Comparison of ENCODE assay signal across 14 cellular contexts in the genomic region with DNA sequence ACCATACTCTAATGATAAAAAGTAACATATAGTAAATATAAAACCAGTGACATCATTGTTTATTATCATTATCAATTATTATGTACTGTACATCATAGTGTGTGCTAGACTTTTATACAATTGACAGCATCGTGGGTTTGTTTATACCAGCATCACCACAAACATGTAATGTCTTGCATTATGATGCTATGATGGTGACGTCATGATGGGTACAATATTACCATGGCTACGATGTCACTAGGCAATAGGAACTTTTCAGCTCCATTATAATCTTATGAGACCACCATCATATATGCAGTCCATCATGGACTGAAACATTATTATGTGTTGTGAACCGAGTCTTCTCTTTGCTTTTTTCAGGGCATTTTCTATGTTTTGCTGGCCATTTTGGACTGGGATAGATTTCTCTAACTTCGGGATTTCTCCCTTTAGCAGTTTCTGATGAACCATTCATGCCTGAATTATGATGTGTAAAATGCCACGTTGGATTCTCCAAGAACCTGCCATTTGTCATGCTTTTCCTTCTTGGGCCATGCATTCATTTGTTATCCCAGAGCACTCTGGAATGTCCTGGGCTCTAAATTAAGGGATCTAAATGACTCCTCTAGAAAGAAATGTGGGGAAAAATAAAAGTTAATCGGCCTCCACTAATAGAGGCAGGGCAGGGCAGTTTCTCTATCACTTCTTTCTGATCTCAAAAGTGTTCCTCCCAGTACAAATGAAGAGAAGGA.
DNase-seq lines count a peak whose midpoint lies in the region; ATAC-seq and TF ChIP-seq lines count a peak whose summit lies in the region.
"Had no signal": no experiment of that assay in that cellular context is flagged by ENCODE, and none has a peak within 500 bp of the region (broad histone marks: within the 10 kb centered on the region; RNA-seq: fewer than 3 reads in every experiment).

No MANE protein-coding gene starts in this region.

- H3K79me1 ChIP-seq in IMR-90 (ENCODE audit: low read depth in 1 of 2, low read length in 2 of 2) = no peaks in the 10 kb centered on the region

- H3K9me3 ChIP-seq in IMR-90 (ENCODE audit: control insufficient read depth, insufficient read depth, low read length) = no peaks in the 10 kb centered on the region
- H3K9me3 ChIP-seq in gastroesophageal sphincter = no peaks in the 10 kb centered on the region
- H3K9me3 ChIP-seq in subcutaneous abdominal adipose tissue (ENCODE audit: control insufficient read depth in 5 of 5, low read length in 5 of 5) = no peaks in the 10 kb centered on the region
- H3K9me3 ChIP-seq: BLaER1 had no signal

- no TSS peak for BruUV-seq in IMR-90 (replicated peaks; lab: Mats Ljungman, UMichigan)

- DNase-seq in GM03348 (ENCODE audit: low spot score) (peak; percentile 13), IMR-90 (peak; percentile 35), 8988T (no peak)
- DNase-seq: CD8-positive, alpha-beta memory T cell; NCI-H146; NCI-H2227 treated with DMSO at 0.1 percent for 48 hours; NCI-H526 treated with DMSO at 0.1 percent for 48 hours; PC-3 had no signal

- POLR2A ChIA-PET in IMR-90 (lab: Charles Lee; ENCODE audit: unreplicated experiment) = no interaction called here

- ATAC-seq in IMR-90 (ENCODE audit: low read depth) (no peak), gastroesophageal sphincter (no peak), GM18868 (IDR thresholded peaks at IDR 0.05; ENCODE audit: unreplicated experiment) (no peak), GM19463 (IDR thresholded peaks at IDR 0.05; ENCODE audit: unreplicated experiment) (no peak)
- ATAC-seq: HCT116, PC-3 had no signal

- TF ChIP-seq POLR2A in IMR-90 (IDR thresholded peaks at IDR 0.05; ENCODE audit: low read depth, low read length) (no peak), gastroesophageal sphincter (IDR thresholded peaks at IDR 0.05) (no peak)

- no peak overlapping the region for H2BK15ac ChIP-seq in IMR-90 (ENCODE audit: low read depth, low read length)

- H4K20me1 ChIP-seq in IMR-90 (ENCODE audit: insufficient read depth, low read length) = no peaks in the 10 kb centered on the region
- H4K20me1 ChIP-seq: BLaER1 had no signal

- H3K18ac ChIP-seq in IMR-90 (ENCODE audit: low read depth, low read length) = peak overlapping the region; percentile 91; the same call in 1 of the 2 replicates

- no peak overlapping the region for H3K4me2 ChIP-seq in IMR-90 (ENCODE audit: low read depth, low read length)
- H3K4me2 ChIP-seq: BLaER1 had no signal

- no peak overlapping the region for H3K4me3 ChIP-seq in IMR-90 (ENCODE audit: insufficient read depth, low read depth, low read length)
- no peak overlapping the region for H3K4me3 ChIP-seq in gastroesophageal sphincter
- no peak overlapping the region for H3K4me3 ChIP-seq in subcutaneous abdominal adipose tissue (ENCODE audit: low read depth in 1 of 5, low read length in 5 of 5)
- H3K4me3 ChIP-seq: BLaER1 had no signal

- TF ChIP-seq EP300 in gastroesophageal sphincter (IDR thresholded peaks at IDR 0.05) = no peak

- no peak overlapping the region for H3K9ac ChIP-seq in IMR-90 (ENCODE audit: low read depth, low read length)
- peak overlapping the region in 1 of 5 donors; percentile 36 for H3K9ac ChIP-seq in subcutaneous abdominal adipose tissue (ENCODE audit: low read length in 5 of 5)
- H3K9ac ChIP-seq: BLaER1 had no signal

- no peak overlapping the region for H2AFZ ChIP-seq in IMR-90 (replicated peaks; ENCODE audit: low read length, poor library complexity)

- peak overlapping the region; percentile 48; the same call in 1 of the 2 replicates for H4K5ac ChIP-seq in IMR-90 (ENCODE audit: low read depth, low read length)

- peak overlapping the region; percentile 64; the same call in 1 of the 2 replicates for H2BK20ac ChIP-seq in IMR-90 (ENCODE audit: low read depth, low read length)

- TF ChIP-seq RAD21 in IMR-90 (IDR thresholded peaks at IDR 0.05; ENCODE audit: low read length) = no peak

- H2BK120ac ChIP-seq in IMR-90 (ENCODE audit: low read depth, low read length) = peak overlapping the region; percentile 38

- H3K4ac ChIP-seq in IMR-90 (ENCODE audit: low read depth, low read length) = peak overlapping the region; percentile 2; the same call in 1 of the 2 replicates

- H3K27ac ChIP-seq in IMR-90 (ENCODE audit: insufficient read depth, low read length) (no peak overlapping the region), gastroesophageal sphincter (peak overlapping the region; percentile 47 to 76 (median 65)), subcutaneous abdominal adipose tissue (ENCODE audit: low read depth, low read length) (peak overlapping the region; percentile 93)
- H3K27ac ChIP-seq: BLaER1 had no signal

- no peak overlapping the region for H4K91ac ChIP-seq in IMR-90 (ENCODE audit: insufficient read depth, low read depth, low read length)

- no peaks in the 10 kb centered on the region for H3K27me3 ChIP-seq in IMR-90 (ENCODE audit: control insufficient read depth, insufficient read depth, low read length)
- no peaks in the 10 kb centered on the region for H3K27me3 ChIP-seq in gastroesophageal sphincter
- H3K27me3 ChIP-seq in subcutaneous abdominal adipose tissue (ENCODE audit: control insufficient read depth in 5 of 5, insufficient read depth in 4 of 5, low read length in 5 of 5) = no peaks in the 10 kb centered on the region
- H3K27me3 ChIP-seq: BLaER1 had no signal

- no peak overlapping the region for H3K23ac ChIP-seq in IMR-90 (ENCODE audit: low read depth, low read length)

- H3K9me1 ChIP-seq in IMR-90 (ENCODE audit: insufficient read depth, low read length) = peaks cover 8% of the 10 kb centered on the region

- no peak overlapping the region for H3K56ac ChIP-seq in IMR-90 (ENCODE audit: extremely low read depth, insufficient read depth, low read length)

- no peak overlapping the region; the same call in 1 of the 2 replicates for H3K14ac ChIP-seq in IMR-90 (replicated peaks; ENCODE audit: low read depth, low read length)

- CTCF ChIA-PET in IMR-90 (lab: Yijun Ruan, JAX) = no interaction called here

- in situ Hi-C loops in IMR-90 (cut with MboI; ENCODE audit: low sequenced_read_pairs) = no loop called here

- H2BK5ac ChIP-seq in IMR-90 (ENCODE audit: low read depth, low read length, poor library complexity, severe bottlenecking) = peak overlapping the region; percentile 56

- dilution Hi-C loops in IMR-90 (cut with HindIII; ENCODE audit: low sequenced_read_pairs, unreplicated experiment) = no loop called here

- no peaks in the 10 kb centered on the region for H3K36me3 ChIP-seq in IMR-90 (ENCODE audit: control insufficient read depth, insufficient read depth, low read length)
- no peaks in the 10 kb centered on the region for H3K36me3 ChIP-seq in gastroesophageal sphincter
- H3K36me3 ChIP-seq in subcutaneous abdominal adipose tissue (ENCODE audit: control insufficient read depth in 5 of 5, insufficient read depth in 5 of 5, low read length in 5 of 5) = no peaks in the 10 kb centered on the region
- H3K36me3 ChIP-seq: BLaER1 had no signal

- no peak for TF ChIP-seq CTCF in IMR-90 (conservative IDR thresholded peaks at IDR 0.05; ENCODE audit: low read depth, low read length)
- no peak for TF ChIP-seq CTCF in gastroesophageal sphincter (IDR thresholded peaks at IDR 0.05)

- H2AK9ac ChIP-seq in IMR-90 (replicated peaks; ENCODE audit: low read depth, low read length, poor library complexity) = no peak overlapping the region

- no peak overlapping the region for H2AK5ac ChIP-seq in IMR-90 (ENCODE audit: low read depth, low read length)

- no CpG with 5 or more reads among the region's 7 CpGs for WGBS in IMR-90 (ENCODE audit: extremely low coverage in 2 of 2, insufficient read length in 1 of 2), 2 experiments
- 63 to 76% methylated on average over 4 to 7 of the region's 7 CpGs for WGBS in gastroesophageal sphincter (ENCODE audit: low coverage in 1 of 2), 2 donors

- peak overlapping the region in 1 of 2 experiments; percentile 58; a peak in 3 of 4 replicates for H4K8ac ChIP-seq in IMR-90 (ENCODE audit: low read depth in 2 of 2, low read length in 2 of 2)

- intact Hi-C loops in IMR-90 (cut with micrococcal nuclease) = no loop called here

- H3K4me1 ChIP-seq in IMR-90 (ENCODE audit: control insufficient read depth, insufficient read depth, low read length) = peaks cover 7% of the 10 kb centered on the region
- peaks cover 0 to 37% (median 0%) of the 10 kb centered on the region in 3 donors for H3K4me1 ChIP-seq in gastroesophageal sphincter
- H3K4me1 ChIP-seq in subcutaneous abdominal adipose tissue (ENCODE audit: control insufficient read depth in 5 of 5, insufficient read depth in 5 of 5, low read length in 5 of 5) = peaks cover 3 to 33% (median 13%) of the 10 kb centered on the region in 5 donors
- H3K4me1 ChIP-seq: BLaER1 had no signal

TF ChIP-seq in IMR-90, 13 proteins besides CTCF, POLR2A, EP300 and RAD21 (continues in another document):
- TF ChIP-seq BHLHE40 (IDR thresholded peaks at IDR 0.05; ENCODE audit: low read depth, low read length) = no peak
- TF ChIP-seq MAFK (IDR thresholded peaks at IDR 0.05; ENCODE audit: low read depth, low read length) = no peak
- TF ChIP-seq RFX5 (IDR thresholded peaks at IDR 0.05; ENCODE audit: low read depth, low read length) = no peak
- TF ChIP-seq NFE2L2 (IDR thresholded peaks at IDR 0.05; ENCODE audit: low read depth, low read length) = no peak
- TF ChIP-seq MXI1 (IDR thresholded peaks at IDR 0.05; ENCODE audit: borderline replicate concordance, low read depth, low read length) = no peak
- TF ChIP-seq, protein P1, sequence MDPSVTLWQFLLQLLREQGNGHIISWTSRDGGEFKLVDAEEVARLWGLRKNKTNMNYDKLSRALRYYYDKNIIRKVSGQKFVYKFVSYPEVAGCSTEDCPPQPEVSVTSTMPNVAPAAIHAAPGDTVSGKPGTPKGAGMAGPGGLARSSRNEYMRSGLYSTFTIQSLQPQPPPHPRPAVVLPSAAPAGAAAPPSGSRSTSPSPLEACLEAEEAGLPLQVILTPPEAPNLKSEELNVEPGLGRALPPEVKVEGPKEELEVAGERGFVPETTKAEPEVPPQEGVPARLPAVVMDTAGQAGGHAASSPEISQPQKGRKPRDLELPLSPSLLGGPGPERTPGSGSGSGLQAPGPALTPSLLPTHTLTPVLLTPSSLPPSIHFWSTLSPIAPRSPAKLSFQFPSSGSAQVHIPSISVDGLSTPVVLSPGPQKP (IDR thresholded peaks at IDR 0.05; ENCODE audit: borderline replicate concordance, low read depth, low read length) = no peak
- TF ChIP-seq CEBPB (IDR thresholded peaks at IDR 0.05; ENCODE audit: low read depth, low read length) = no peak
- TF ChIP-seq RCOR1 (IDR thresholded peaks at IDR 0.05; ENCODE audit: insufficient replicate concordance, low read length) = no peak
- no peak for TF ChIP-seq FOS (IDR thresholded peaks at IDR 0.05; ENCODE audit: low read depth, low read length)
- TF ChIP-seq, protein P2, sequence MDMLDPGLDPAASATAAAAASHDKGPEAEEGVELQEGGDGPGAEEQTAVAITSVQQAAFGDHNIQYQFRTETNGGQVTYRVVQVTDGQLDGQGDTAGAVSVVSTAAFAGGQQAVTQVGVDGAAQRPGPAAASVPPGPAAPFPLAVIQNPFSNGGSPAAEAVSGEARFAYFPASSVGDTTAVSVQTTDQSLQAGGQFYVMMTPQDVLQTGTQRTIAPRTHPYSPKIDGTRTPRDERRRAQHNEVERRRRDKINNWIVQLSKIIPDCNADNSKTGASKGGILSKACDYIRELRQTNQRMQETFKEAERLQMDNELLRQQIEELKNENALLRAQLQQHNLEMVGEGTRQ (IDR thresholded peaks at IDR 0.05; ENCODE audit: low read depth, low read length) = no peak
- no peak for TF ChIP-seq SMC3 (IDR thresholded peaks at IDR 0.05; ENCODE audit: low read depth, low read length)
